ENCODE assay signal across 14 cellular contexts in genomic region chr1:185312361-185312760, GRCh38. TPM values are rescaled to one million over a fixed set of nuclear protein-coding genes. Genes with fewer than 3 reads are reported as not detected.
DNase-seq lines count a peak whose midpoint lies in the region; ATAC-seq lines count a peak whose summit lies in the region.
"Had no signal": no experiment of that assay in that cellular context is flagged by ENCODE, and none has a peak within 500 bp of the region (broad histone marks: within the 10 kb centered on the region; RNA-seq: fewer than 3 reads in every experiment).

No MANE protein-coding gene starts in this region.

- no peaks in the 10 kb centered on the region for H3K9me3 ChIP-seq in iPS-20b (ENCODE audit: insufficient read depth, low read depth, low read length)

- peak overlapping the region; percentile 97; the same call in 1 of the 2 replicates for H3K9ac ChIP-seq in iPS-20b (ENCODE audit: low read depth, low read length)

- H3K27ac ChIP-seq in iPS-20b (ENCODE audit: low read length), result no peak overlapping the region
- H3K27ac ChIP-seq: foreskin keratinocyte had no signal

- H3K36me3 Mint-ChIP-seq in activated naive CD4-positive, alpha-beta T cell treated with anti-CD3 and anti-CD28 coated beads, Interleukin-2, amount 50 U/mL, for 24 hours, result peaks cover 12% of the 10 kb centered on the region
- H3K36me3 Mint-ChIP-seq in activated naive CD4-positive, alpha-beta T cell treated with anti-CD3 and anti-CD28 coated beads, Interleukin-2, amount 10 ng/mL, durations not matched to agents 7 days and 5 days, result peaks cover 35% of the 10 kb centered on the region
- peaks cover 32% of the 10 kb centered on the region for H3K36me3 Mint-ChIP-seq in T-cell
- peaks cover 100% of the 10 kb centered on the region for H3K36me3 Mint-ChIP-seq in stimulated activated effector memory CD8-positive, alpha-beta T cell treated with anti-CD3 and anti-CD28 coated beads, Interleukin-12 subunit alpha, Interleukin-12 subunit beta, amount 100 ng/mL, for 72 hours

- H3K4me1 ChIP-seq in iPS-20b (ENCODE audit: insufficient read depth, low read length), result peaks cover 23% of the 10 kb centered on the region; the same call in 1 of the 2 replicates

- H3K27ac Mint-ChIP-seq in activated naive CD4-positive, alpha-beta T cell treated with anti-CD3 and anti-CD28 coated beads, Interleukin-2, amount 50 U/mL, for 24 hours, result peak overlapping the region; percentile 86
- no peak overlapping the region for H3K27ac Mint-ChIP-seq in activated naive CD4-positive, alpha-beta T cell treated with anti-CD3 and anti-CD28 coated beads, Interleukin-2, amount 10 ng/mL, durations not matched to agents 7 days and 5 days
- H3K27ac Mint-ChIP-seq in T-cell, result peak overlapping the region in 1 of 2 donors; percentile 11
- peak overlapping the region; percentile 33 for H3K27ac Mint-ChIP-seq in stimulated activated effector memory CD8-positive, alpha-beta T cell treated with anti-CD3 and anti-CD28 coated beads, Interleukin-12 subunit alpha, Interleukin-12 subunit beta, amount 100 ng/mL, for 72 hours

- peak overlapping the region; percentile 90 for H3K4me3 ChIP-seq in iPS-20b (ENCODE audit: low read length)

- no peak for DNase-seq in activated naive CD4-positive, alpha-beta T cell treated with anti-CD3 and anti-CD28 coated beads, Interleukin-2, amount 10 ng/mL, durations not matched to agents 7 days and 5 days
- DNase-seq in T-cell (no peak), mucosa of gallbladder (ENCODE audit: low spot score) (no peak), DMS153 (lab: John Stamatoyannopoulos, UW) (no peak)
- no peak for DNase-seq in stimulated activated effector memory CD8-positive, alpha-beta T cell treated with anti-CD3 and anti-CD28 coated beads, Interleukin-12 subunit alpha, Interleukin-12 subunit beta, amount 100 ng/mL, for 72 hours (ENCODE audit: low spot score in 2 of 2)
- no peak for DNase-seq in stimulated activated naive CD4-positive, alpha-beta T cell treated with Interleukin-2 at 50 U/mL for 16 hours (lab: John Stamatoyannopoulos, UW)
- DNase-seq: activated CD4-positive, alpha-beta T cell treated with anti-CD3 and anti-CD28 coated beads, Interleukin-2, amount 50 U/mL, for 4 hours; foreskin keratinocyte; GDM1; islet precursor cell; occipital lobe; PC-3 had no signal

- peaks cover 52% of the 10 kb centered on the region for H3K36me3 ChIP-seq in iPS-20b (ENCODE audit: insufficient read depth, low read depth, low read length)

- no peaks in the 10 kb centered on the region for H3K9me3 Mint-ChIP-seq in activated naive CD4-positive, alpha-beta T cell treated with anti-CD3 and anti-CD28 coated beads, Interleukin-2, amount 50 U/mL, for 24 hours
- no peaks in the 10 kb centered on the region for H3K9me3 Mint-ChIP-seq in activated naive CD4-positive, alpha-beta T cell treated with anti-CD3 and anti-CD28 coated beads, Interleukin-2, amount 10 ng/mL, durations not matched to agents 7 days and 5 days
- H3K9me3 Mint-ChIP-seq in T-cell, result no peaks in the 10 kb centered on the region
- no peaks in the 10 kb centered on the region for H3K9me3 Mint-ChIP-seq in stimulated activated effector memory CD8-positive, alpha-beta T cell treated with anti-CD3 and anti-CD28 coated beads, Interleukin-12 subunit alpha, Interleukin-12 subunit beta, amount 100 ng/mL, for 72 hours

- H3K4me1 Mint-ChIP-seq in activated naive CD4-positive, alpha-beta T cell treated with anti-CD3 and anti-CD28 coated beads, Interleukin-2, amount 50 U/mL, for 24 hours, result peaks cover 55% of the 10 kb centered on the region
- peaks cover 45% of the 10 kb centered on the region for H3K4me1 Mint-ChIP-seq in activated naive CD4-positive, alpha-beta T cell treated with anti-CD3 and anti-CD28 coated beads, Interleukin-2, amount 10 ng/mL, durations not matched to agents 7 days and 5 days
- H3K4me1 Mint-ChIP-seq in T-cell, result peaks cover 54 to 56% (median 55%) of the 10 kb centered on the region in 3 donors
- peaks cover 36% of the 10 kb centered on the region for H3K4me1 Mint-ChIP-seq in stimulated activated effector memory CD8-positive, alpha-beta T cell treated with anti-CD3 and anti-CD28 coated beads, Interleukin-12 subunit alpha, Interleukin-12 subunit beta, amount 100 ng/mL, for 72 hours

- no peak for ATAC-seq in T-cell (replicated peaks in 1 of 4)
- ATAC-seq in stimulated activated effector memory CD8-positive, alpha-beta T cell treated with anti-CD3 and anti-CD28 coated beads, Interleukin-12 subunit alpha, Interleukin-12 subunit beta, amount 100 ng/mL, for 72 hours, result no peak
- ATAC-seq: foreskin keratinocyte, PC-3 had no signal

- CTCF ChIA-PET in activated naive CD4-positive, alpha-beta T cell treated with anti-CD3 and anti-CD28 coated beads, Interleukin-2, amount 10 ng/mL, durations not matched to agents 7 days and 5 days (lab: Charles Lee), result no interaction called here
- CTCF ChIA-PET in T-cell (lab: Charles Lee), result no interaction called here

- POLR2A ChIA-PET in T-cell (lab: Charles Lee), result interaction anchor here (0.5 to 2.5 kb wide), 2 partner anchors 11 to 21 kb away, joined by 3 to 10 read pairs; no protein-coding TSS in a partner anchor

- no peaks in the 10 kb centered on the region for H3K27me3 Mint-ChIP-seq in activated naive CD4-positive, alpha-beta T cell treated with anti-CD3 and anti-CD28 coated beads, Interleukin-2, amount 50 U/mL, for 24 hours
- no peaks in the 10 kb centered on the region for H3K27me3 Mint-ChIP-seq in activated naive CD4-positive, alpha-beta T cell treated with anti-CD3 and anti-CD28 coated beads, Interleukin-2, amount 10 ng/mL, durations not matched to agents 7 days and 5 days
- no peaks in the 10 kb centered on the region for H3K27me3 Mint-ChIP-seq in T-cell

- H3K27me3 ChIP-seq in iPS-20b (ENCODE audit: insufficient read depth, low read length), result no peaks in the 10 kb centered on the region
- H3K27me3 ChIP-seq: foreskin keratinocyte had no signal

- H3K4me3 Mint-ChIP-seq in activated naive CD4-positive, alpha-beta T cell treated with anti-CD3 and anti-CD28 coated beads, Interleukin-2, amount 50 U/mL, for 24 hours, result peak overlapping the region; percentile 43
- H3K4me3 Mint-ChIP-seq in activated naive CD4-positive, alpha-beta T cell treated with anti-CD3 and anti-CD28 coated beads, Interleukin-2, amount 10 ng/mL, durations not matched to agents 7 days and 5 days, result no peak overlapping the region
- H3K4me3 Mint-ChIP-seq in T-cell, result peak overlapping the region; percentile 35 to 95 (median 95)
- peak overlapping the region; percentile 94 for H3K4me3 Mint-ChIP-seq in stimulated activated effector memory CD8-positive, alpha-beta T cell treated with anti-CD3 and anti-CD28 coated beads, Interleukin-12 subunit alpha, Interleukin-12 subunit beta, amount 100 ng/mL, for 72 hours

RNA-seq across cellular contexts. Expression of gene IVNS1ABP, which starts 4.7 kb away (rescaled TPM):
- total RNA-seq in T-cell (100 to 1,000 TPM; 125 to 292 (median 136) TPM), mucosa of gallbladder (85.7 TPM)
